30 cellular contexts compared by ENCODE assay signal in the genomic region with DNA sequence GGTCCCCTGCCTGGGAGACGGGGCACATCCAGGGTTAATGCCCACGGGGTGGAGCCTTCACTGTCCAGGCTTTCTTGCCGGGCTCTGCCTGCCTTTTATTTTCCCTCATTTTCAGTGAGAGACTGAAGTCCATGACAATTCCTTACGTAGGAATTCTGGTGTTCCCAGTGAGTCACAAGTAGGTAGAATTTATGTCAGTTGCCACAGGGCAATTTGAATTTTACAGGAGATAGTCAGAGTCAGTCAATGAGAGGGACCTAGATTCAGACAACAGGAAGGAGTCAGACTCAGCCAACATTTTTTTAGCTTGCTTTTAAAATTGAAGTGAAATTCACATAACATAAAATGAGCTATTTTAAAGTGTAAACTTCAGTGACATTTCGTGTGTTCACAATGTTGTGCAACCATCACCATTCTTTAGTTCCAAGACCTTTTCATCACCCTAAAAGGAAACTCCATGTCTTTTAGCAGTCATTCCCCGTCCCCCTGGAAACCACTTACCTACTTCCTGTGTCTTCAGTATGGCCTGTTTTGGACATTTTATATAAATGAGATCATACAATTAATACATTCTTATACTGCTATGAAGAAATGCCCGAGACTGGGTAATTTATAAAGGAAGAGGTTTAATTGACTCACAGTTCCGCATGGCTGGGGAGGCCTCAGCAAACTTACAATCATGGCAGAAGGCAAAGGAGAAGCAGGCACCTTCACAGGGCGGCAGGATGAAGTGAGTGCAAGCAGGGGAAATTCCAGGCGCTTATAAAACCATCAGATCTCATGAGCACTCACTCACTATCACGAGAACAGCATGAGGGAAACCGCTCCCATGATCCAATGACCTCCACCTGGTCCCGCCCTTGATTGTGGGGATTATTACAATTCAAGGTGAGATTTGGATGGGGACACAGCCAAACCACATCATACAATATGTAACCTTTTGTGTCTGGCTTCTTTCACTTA. TPM values are rescaled to one million over a fixed set of nuclear protein-coding genes. Genes with fewer than 3 reads are reported as not detected.
DNase-seq lines count a peak whose midpoint lies in the region; ATAC-seq, FAIRE-seq and TF ChIP-seq lines count a peak whose summit lies in the region.
"Had no signal": no experiment of that assay in that cellular context is flagged by ENCODE, and none has a peak within 500 bp of the region (broad histone marks: within the 10 kb centered on the region; RNA-seq: fewer than 3 reads in every experiment).

No MANE protein-coding gene starts in this region.

- ATAC-seq in foreskin keratinocyte = peak; percentile 81
- ATAC-seq in HG03139 (IDR thresholded peaks at IDR 0.05; ENCODE audit: unreplicated experiment) = no peak
- ATAC-seq in activated T-helper 17 cell treated with anti-CD3 and anti-CD28 coated beads, Interleukin-2, amount 50 U/mL, for 72 hours (replicated peaks) = no peak
- ATAC-seq: activated CD8-positive, alpha-beta T cell treated with anti-CD3 and anti-CD28 coated beads, Interleukin-2, amount 10 ng/mL, durations not matched to agents 7 days and 5 days; K562; left colon; right lobe of liver; stimulated activated memory B cell treated with anti-CD40 and anti-IgM and Interleukin-4, amounts not matched to agents 10 μg/mL and 1 μg/mL and 100 μg/mL, for 72 hours had no signal

- WGBS in smooth muscle cell (ENCODE audit: low lambda C conversion rate) = 73% methylated on average over 13 of the region's 13 CpGs

- H3K79me2 ChIP-seq in astrocyte (ENCODE audit: insufficient read depth, low read length) (no peaks in the 10 kb centered on the region), smooth muscle cell (ENCODE audit: low read depth) (no peaks in the 10 kb centered on the region)

- no peak overlapping the region for H3K4me3 Mint-ChIP-seq in MCF 10A (ENCODE audit: unreplicated experiment)
- no peak overlapping the region for H3K4me3 Mint-ChIP-seq in astrocyte (ENCODE audit: unreplicated experiment)
- H3K4me3 Mint-ChIP-seq in activated T-helper 17 cell treated with anti-CD3 and anti-CD28 coated beads, Interleukin-2, amount 50 U/mL, for 72 hours = no peak overlapping the region
- H3K4me3 Mint-ChIP-seq: activated CD8-positive, alpha-beta T cell treated with anti-CD3 and anti-CD28 coated beads, Interleukin-2, amount 10 ng/mL, durations not matched to agents 7 days and 5 days; activated naive CD8-positive, alpha-beta T cell treated with anti-CD3 and anti-CD28 coated beads, Interleukin-2, amount 10 ng/mL, durations not matched to agents 7 days and 5 days; CD4-positive, alpha-beta memory T cell; memory B cell; stimulated activated memory B cell treated with anti-CD40 and anti-IgM and Interleukin-4, amounts not matched to agents 10 μg/mL and 1 μg/mL and 100 μg/mL, for 72 hours; T-helper 1 cell treated with Interleukin-12 subunit alpha and Interleukin-12 subunit beta and Interleukin-4 antibody, amounts not matched to agents 30 μg/mL and 1 μg/mL, for 36 hours had no signal

- H3K27ac Mint-ChIP-seq in MCF 10A (ENCODE audit: low read depth, unreplicated experiment) (peak overlapping the region; percentile 11), astrocyte (ENCODE audit: unreplicated experiment) (no peak overlapping the region)
- no peak overlapping the region for H3K27ac Mint-ChIP-seq in activated T-helper 17 cell treated with anti-CD3 and anti-CD28 coated beads, Interleukin-2, amount 50 U/mL, for 72 hours
- H3K27ac Mint-ChIP-seq: activated CD8-positive, alpha-beta T cell treated with anti-CD3 and anti-CD28 coated beads, Interleukin-2, amount 10 ng/mL, durations not matched to agents 7 days and 5 days; activated naive CD8-positive, alpha-beta T cell treated with anti-CD3 and anti-CD28 coated beads, Interleukin-2, amount 10 ng/mL, durations not matched to agents 7 days and 5 days; memory B cell; stimulated activated memory B cell treated with anti-CD40 and anti-IgM and Interleukin-4, amounts not matched to agents 10 μg/mL and 1 μg/mL and 100 μg/mL, for 72 hours; T-helper 1 cell treated with Interleukin-12 subunit alpha and Interleukin-12 subunit beta and Interleukin-4 antibody, amounts not matched to agents 30 μg/mL and 1 μg/mL, for 36 hours had no signal

- no peak overlapping the region for H3K4me2 ChIP-seq in astrocyte (ENCODE audit: low read length)
- H3K4me2 ChIP-seq in smooth muscle cell = no peak overlapping the region
- H3K4me2 ChIP-seq: SK-N-SH had no signal

- BruUV-seq in MCF 10A (replicated peaks; lab: Mats Ljungman, UMichigan) = TSS peak; percentile 51

- H3K9ac ChIP-seq in astrocyte (ENCODE audit: low read length) (peak overlapping the region; percentile 41), smooth muscle cell (ENCODE audit: low read depth) (no peak overlapping the region)
- H3K9ac ChIP-seq: SK-N-SH had no signal

- H3K4me1 ChIP-seq in breast epithelium (no peaks in the 10 kb centered on the region), astrocyte (ENCODE audit: insufficient read depth, low read length) (no peaks in the 10 kb centered on the region), foreskin keratinocyte (peaks cover 28% of the 10 kb centered on the region), smooth muscle cell (ENCODE audit: low read depth) (no peaks in the 10 kb centered on the region)
- H3K4me1 ChIP-seq: right lobe of liver, vagina had no signal

- no peak for TF ChIP-seq POLR2A in breast epithelium (IDR thresholded peaks at IDR 0.05)

- TF ChIP-seq CTCF in MCF 10A (IDR thresholded peaks at IDR 0.05; ENCODE audit: unreplicated experiment) = no peak
- TF ChIP-seq CTCF in breast epithelium (IDR thresholded peaks at IDR 0.05) = no peak
- TF ChIP-seq CTCF in astrocyte (IDR thresholded peaks at IDR 0.05; ENCODE audit: insufficient read depth, low read depth, low read length) = no peak
- peak; percentile 9 for TF ChIP-seq CTCF in foreskin keratinocyte (conservative IDR thresholded peaks at IDR 0.05)
- no peak for TF ChIP-seq CTCF in smooth muscle cell (IDR thresholded peaks at IDR 0.05; ENCODE audit: borderline replicate concordance, insufficient read depth, poor library complexity, severe bottlenecking)

- H3F3A ChIP-seq in smooth muscle cell (ENCODE audit: low read depth) = no peaks in the 10 kb centered on the region

- POLR2A ChIA-PET in MCF 10A (lab: Yijun Ruan, JAX) = interaction anchor here (0.8 kb wide), 1 partner anchor 606 kb away, joined by 4 read pairs; no protein-coding TSS in a partner anchor

- no peak overlapping the region for H2AFZ ChIP-seq in astrocyte (ENCODE audit: low read depth, low read length)
- no peak overlapping the region for H2AFZ ChIP-seq in smooth muscle cell (ENCODE audit: low read depth)

- no peaks in the 10 kb centered on the region for H3K9me3 Mint-ChIP-seq in MCF 10A (ENCODE audit: unreplicated experiment)
- peaks cover 6% of the 10 kb centered on the region for H3K9me3 Mint-ChIP-seq in astrocyte (ENCODE audit: unreplicated experiment)
- H3K9me3 Mint-ChIP-seq in activated T-helper 17 cell treated with anti-CD3 and anti-CD28 coated beads, Interleukin-2, amount 50 U/mL, for 72 hours = no peaks in the 10 kb centered on the region
- H3K9me3 Mint-ChIP-seq: activated naive CD8-positive, alpha-beta T cell treated with anti-CD3 and anti-CD28 coated beads, Interleukin-2, amount 10 ng/mL, durations not matched to agents 7 days and 5 days; T-helper 1 cell treated with Interleukin-12 subunit alpha and Interleukin-12 subunit beta and Interleukin-4 antibody, amounts not matched to agents 30 μg/mL and 1 μg/mL, for 36 hours had no signal

- H4K20me1 ChIP-seq in astrocyte (ENCODE audit: insufficient read depth, low read length) (no peaks in the 10 kb centered on the region), smooth muscle cell (ENCODE audit: low read depth) (no peaks in the 10 kb centered on the region)

- H3K4me1 Mint-ChIP-seq in MCF 10A (ENCODE audit: insufficient read depth, unreplicated experiment) = peaks cover 6% of the 10 kb centered on the region
- peaks cover 7% of the 10 kb centered on the region for H3K4me1 Mint-ChIP-seq in astrocyte (ENCODE audit: low read depth, unreplicated experiment)
- H3K4me1 Mint-ChIP-seq in activated T-helper 17 cell treated with anti-CD3 and anti-CD28 coated beads, Interleukin-2, amount 50 U/mL, for 72 hours = no peaks in the 10 kb centered on the region
- H3K4me1 Mint-ChIP-seq: activated naive CD8-positive, alpha-beta T cell treated with anti-CD3 and anti-CD28 coated beads, Interleukin-2, amount 10 ng/mL, durations not matched to agents 7 days and 5 days; CD4-positive, alpha-beta memory T cell; memory B cell; stimulated activated memory B cell treated with anti-CD40 and anti-IgM and Interleukin-4, amounts not matched to agents 10 μg/mL and 1 μg/mL and 100 μg/mL, for 72 hours had no signal

- intact Hi-C loops in MCF 10A (cut with micrococcal nuclease) = loop anchor here (5.0 kb wide), 1 partner anchor 833 kb away; no protein-coding TSS in a partner anchor
- intact Hi-C loops in breast epithelium (cut with DNase I; ENCODE audit: low total_unique reads) = no loop called here

- CTCF ChIA-PET in MCF 10A (lab: Yijun Ruan, JAX) = interaction anchor here (0.7 kb wide), 1 partner anchor 30 kb away, joined by 3 read pairs; no protein-coding TSS in a partner anchor

- no peak overlapping the region for H3K4me3 ChIP-seq in breast epithelium
- no peak overlapping the region for H3K4me3 ChIP-seq in astrocyte (ENCODE audit: insufficient read depth, low read depth, low read length)
- H3K4me3 ChIP-seq in smooth muscle cell = no peak overlapping the region
- H3K4me3 ChIP-seq: K562, right lobe of liver, vagina had no signal

- H3K36me3 ChIP-seq in breast epithelium = no peaks in the 10 kb centered on the region
- no peaks in the 10 kb centered on the region for H3K36me3 ChIP-seq in astrocyte (ENCODE audit: insufficient read depth, low read length)
- no peaks in the 10 kb centered on the region for H3K36me3 ChIP-seq in smooth muscle cell (ENCODE audit: low read depth)
- H3K36me3 ChIP-seq: right lobe of liver, vagina had no signal

- no peaks in the 10 kb centered on the region for H3K27me3 Mint-ChIP-seq in MCF 10A (ENCODE audit: insufficient read depth, unreplicated experiment)
- H3K27me3 Mint-ChIP-seq in astrocyte (ENCODE audit: low read depth, unreplicated experiment) = peaks cover 25% of the 10 kb centered on the region
- peaks cover 8% of the 10 kb centered on the region for H3K27me3 Mint-ChIP-seq in activated T-helper 17 cell treated with anti-CD3 and anti-CD28 coated beads, Interleukin-2, amount 50 U/mL, for 72 hours
- H3K27me3 Mint-ChIP-seq: activated naive CD8-positive, alpha-beta T cell treated with anti-CD3 and anti-CD28 coated beads, Interleukin-2, amount 10 ng/mL, durations not matched to agents 7 days and 5 days had no signal

- H3K27ac ChIP-seq in breast epithelium (no peak overlapping the region), astrocyte (ENCODE audit: low read depth, low read length) (peak overlapping the region; percentile 58), foreskin keratinocyte (peak overlapping the region; percentile 96), smooth muscle cell (ENCODE audit: low read depth) (no peak overlapping the region)
- H3K27ac ChIP-seq: 22Rv1, right lobe of liver, vagina had no signal

- peak; percentile 78 for DNase-seq in MCF 10A (ENCODE audit: unreplicated experiment)
- DNase-seq in breast epithelium (ENCODE audit: low spot score in 2 of 2) = no peak
- DNase-seq in astrocyte (ENCODE audit: low read depth) = peak; percentile 59
- peak; percentile 95 to 97 for DNase-seq in foreskin keratinocyte
- no peak for DNase-seq in DMS79 treated with DMSO at 0.1 percent for 48 hours (lab: John Stamatoyannopoulos, UW)
- no peak for DNase-seq in smooth muscle cell (lab: John Stamatoyannopoulos, UW; ENCODE audit: unreplicated experiment)
- DNase-seq: activated CD8-positive, alpha-beta T cell treated with anti-CD3 and anti-CD28 coated beads, Interleukin-2, amount 10 ng/mL, durations not matched to agents 7 days and 5 days; activated naive CD8-positive, alpha-beta T cell treated with anti-CD3 and anti-CD28 coated beads, Interleukin-2, amount 10 ng/mL, durations not matched to agents 7 days and 5 days; CD4-positive, alpha-beta memory T cell; foreskin fibroblast; HCEC 1CT; left colon; NCI-H1436 treated with DMSO at 0.1 percent for 48 hours; NCI-H2107; NCI-H446; NCI-H82; SK-N-SH; stimulated activated CD4-positive, alpha-beta T cell treated with anti-CD3 and anti-CD28 coated beads, Interleukin-4, amount 100 ng/mL, for 4 hours had no signal

- no peaks in the 10 kb centered on the region for H3K36me3 Mint-ChIP-seq in MCF 10A (ENCODE audit: insufficient read depth, unreplicated experiment)
- H3K36me3 Mint-ChIP-seq in astrocyte (ENCODE audit: low read depth, unreplicated experiment) = peaks cover 1% of the 10 kb centered on the region
- no peaks in the 10 kb centered on the region for H3K36me3 Mint-ChIP-seq in activated T-helper 17 cell treated with anti-CD3 and anti-CD28 coated beads, Interleukin-2, amount 50 U/mL, for 72 hours (ENCODE audit: low read depth)
- H3K36me3 Mint-ChIP-seq: activated naive CD8-positive, alpha-beta T cell treated with anti-CD3 and anti-CD28 coated beads, Interleukin-2, amount 10 ng/mL, durations not matched to agents 7 days and 5 days; CD4-positive, alpha-beta memory T cell; memory B cell; stimulated activated memory B cell treated with anti-CD40 and anti-IgM and Interleukin-4, amounts not matched to agents 10 μg/mL and 1 μg/mL and 100 μg/mL, for 72 hours had no signal

- H3K27me3 ChIP-seq in breast epithelium = peaks cover 2 to 8% of the 10 kb centered on the region in 2 donors
- H3K27me3 ChIP-seq in astrocyte (ENCODE audit: insufficient read depth, low read length) = no peaks in the 10 kb centered on the region
- H3K27me3 ChIP-seq in foreskin keratinocyte = no peaks in the 10 kb centered on the region
- no peaks in the 10 kb centered on the region for H3K27me3 ChIP-seq in smooth muscle cell (ENCODE audit: low read depth)
- H3K27me3 ChIP-seq: right lobe of liver, vagina had no signal

- no peak for FAIRE-seq in astrocyte (lab: Jason Lieb, UNC)
- FAIRE-seq: GM19239, K562 had no signal

- no peaks in the 10 kb centered on the region for H3K9me3 ChIP-seq in breast epithelium
- H3K9me3 ChIP-seq in astrocyte (ENCODE audit: insufficient read depth, low read depth, low read length) = no peaks in the 10 kb centered on the region
- H3K9me3 ChIP-seq in smooth muscle cell (replicated peaks; ENCODE audit: low read depth) = no peaks in the 10 kb centered on the region
- H3K9me3 ChIP-seq: right lobe of liver, SK-N-SH, vagina had no signal

RNA-seq across cellular contexts. Expression of a gene that starts 14.6 kb away (rescaled TPM):
- total RNA-seq in MCF 10A (2022) = not detected in 2 replicates
- total RNA-seq in breast epithelium = under 1 TPM; 0.16 to 0.66 (median 0.44) TPM
- total RNA-seq in astrocyte = 0.29 and 0.34 TPM in 2 replicates
- total RNA-seq in foreskin keratinocyte = 13.0 and 13.4 TPM in 2 replicates
- polyA plus RNA-seq in foreskin keratinocyte = 6.4 and 7.9 TPM in 2 replicates
- not detected for total RNA-seq in activated T-helper 17 cell treated with anti-CD3 and anti-CD28 coated beads, Interleukin-2, amount 50 U/mL, for 72 hours
- 0.18 and 0.58 TPM in 2 replicates for total RNA-seq in smooth muscle cell
- 0.10 TPM in 1 of 2 replicates, not detected in the other for polyA plus RNA-seq in smooth muscle cell
- total RNA-seq: activated CD8-positive, alpha-beta T cell treated with anti-CD3 and anti-CD28 coated beads, Interleukin-2, amount 10 ng/mL, durations not matched to agents 7 days and 5 days; activated naive CD8-positive, alpha-beta T cell treated with anti-CD3 and anti-CD28 coated beads, Interleukin-2, amount 10 ng/mL, durations not matched to agents 7 days and 5 days; chondrocyte; HT-29; K562 had no signal
- polyA plus RNA-seq: CD4-positive, alpha-beta memory T cell; K562; SK-N-SH had no signal

Comparison
In these comparisons a context has a peak if more than half of its experiments do, and no peak if none do; other contexts are left out.
1. DNase-seq: peak in MCF 10A (single experiment), astrocyte (single experiment) and foreskin keratinocyte (2 of 2); none in breast epithelium (0 of 2), DMS79 treated with DMSO at 0.1 percent for 48 hours (single experiment) and smooth muscle cell (single experiment).
2. H3K27ac ChIP-seq: peak in astrocyte (single experiment) and foreskin keratinocyte (single experiment); none in breast epithelium (0 of 2) and smooth muscle cell (single experiment).